In the genomic region with DNA sequence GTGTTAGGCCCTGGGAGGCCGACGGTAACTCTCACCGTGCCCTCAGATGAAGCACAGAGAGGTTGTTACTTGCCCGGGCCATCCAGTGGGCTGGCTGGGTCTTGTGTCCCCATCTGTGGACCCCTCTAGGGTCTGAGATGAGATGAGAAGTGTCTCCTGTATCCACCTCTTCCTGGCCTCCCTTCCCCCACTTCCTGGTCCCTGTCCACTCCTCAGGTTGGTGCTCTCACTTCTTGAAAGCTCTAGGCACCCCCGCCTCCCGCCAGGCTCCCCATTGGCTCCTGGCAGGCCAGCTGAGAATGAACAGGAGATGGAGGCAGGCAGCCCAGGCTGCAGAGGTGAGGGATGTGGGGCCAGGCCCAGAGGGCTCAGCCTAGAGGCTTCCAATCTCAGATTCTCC, we compare ENCODE assay signal across 10 cellular contexts. TPM values are rescaled to one million over a fixed set of nuclear protein-coding genes. Genes with fewer than 3 reads are reported as not detected.
DNase-seq lines count a peak whose midpoint lies in the region; ATAC-seq and TF ChIP-seq lines count a peak whose summit lies in the region.
"Had no signal": no experiment of that assay in that cellular context is flagged by ENCODE, and none has a peak within 500 bp of the region (broad histone marks: within the 10 kb centered on the region; RNA-seq: fewer than 3 reads in every experiment).

No MANE protein-coding gene starts in this region.

- ATAC-seq in GM19035 (IDR thresholded peaks at IDR 0.05; ENCODE audit: unreplicated experiment): no peak
- ATAC-seq: right cardiac atrium had no signal

- TF ChIP-seq POLR2A in tibial nerve (IDR thresholded peaks at IDR 0.05): no peak

- no peaks in the 10 kb centered on the region for H3K27me3 ChIP-seq in tibial nerve

- no peak for TF ChIP-seq EP300 in tibial nerve (IDR thresholded peaks at IDR 0.05)

- WGBS in tibial nerve, 2 donors: 87 to 88% methylated on average over 6 of the region's 6 CpGs

- H3K4me3 ChIP-seq in tibial nerve: peak overlapping the region in 3 of 4 donors; percentile 69 to 85 (median 69)

- peak overlapping the region; percentile 4 for H3K27ac Mint-ChIP-seq in activated naive CD4-positive, alpha-beta T cell treated with anti-CD3 and anti-CD28 coated beads for 36 hours
- peak overlapping the region; percentile 98 for H3K27ac Mint-ChIP-seq in activated naive CD8-positive, alpha-beta T cell

- no peaks in the 10 kb centered on the region for H3K27me3 Mint-ChIP-seq in activated naive CD4-positive, alpha-beta T cell treated with anti-CD3 and anti-CD28 coated beads for 36 hours (ENCODE audit: low read depth)
- no peaks in the 10 kb centered on the region for H3K27me3 Mint-ChIP-seq in activated naive CD8-positive, alpha-beta T cell

- no peaks in the 10 kb centered on the region for H3K9me3 ChIP-seq in tibial nerve

- DNase-seq in activated naive CD4-positive, alpha-beta T cell treated with anti-CD3 and anti-CD28 coated beads for 36 hours: no peak
- no peak for DNase-seq in activated naive CD4-positive, alpha-beta T cell (lab: John Stamatoyannopoulos, UW)
- DNase-seq in kidney tubule cell (ENCODE audit: low spot score) (peak; percentile 47), tibial nerve (ENCODE audit: low spot score in 2 of 2) (no peak), mucosa of gallbladder (ENCODE audit: low spot score) (no peak), CD1c-positive myeloid dendritic cell (ENCODE audit: extremely low spot score) (no peak)
- DNase-seq: NCI-H2107 had no signal

- H3K4me1 ChIP-seq in tibial nerve: peaks cover 0 to 29% (median 8%) of the 10 kb centered on the region in 4 donors

- H3K4me3 Mint-ChIP-seq in activated naive CD4-positive, alpha-beta T cell treated with anti-CD3 and anti-CD28 coated beads for 36 hours: peak overlapping the region; percentile 39
- peak overlapping the region; percentile 98 for H3K4me3 Mint-ChIP-seq in activated naive CD8-positive, alpha-beta T cell

- CTCF ChIA-PET in activated naive CD4-positive, alpha-beta T cell treated with anti-CD3 and anti-CD28 coated beads for 36 hours (lab: Charles Lee): interaction anchor here (0.6 to 0.7 kb wide), 2 partner anchors 23 to 27 kb away, joined by 3 to 4 read pairs; no protein-coding TSS in a partner anchor

- H3K27ac ChIP-seq in tibial nerve: peak overlapping the region; percentile 82 to 97 (median 96)

- intact Hi-C loops in activated naive CD4-positive, alpha-beta T cell treated with anti-CD3 and anti-CD28 coated beads for 36 hours (cut with micrococcal nuclease): loop anchor here (2.0 to 10.0 kb wide), 3 partner anchors 184 to 402 kb away; a partner anchor contains a TSS

- peaks cover 13% of the 10 kb centered on the region for H3K36me3 Mint-ChIP-seq in activated naive CD4-positive, alpha-beta T cell treated with anti-CD3 and anti-CD28 coated beads for 36 hours (ENCODE audit: low read depth)
- peaks cover 10% of the 10 kb centered on the region for H3K36me3 Mint-ChIP-seq in activated naive CD8-positive, alpha-beta T cell

- H3K9me3 Mint-ChIP-seq in activated naive CD4-positive, alpha-beta T cell treated with anti-CD3 and anti-CD28 coated beads for 36 hours: no peaks in the 10 kb centered on the region
- no peaks in the 10 kb centered on the region for H3K9me3 Mint-ChIP-seq in activated naive CD8-positive, alpha-beta T cell (ENCODE audit: low read depth)

- H3K36me3 ChIP-seq in tibial nerve: peaks cover 0 to 59% (median 13%) of the 10 kb centered on the region in 3 donors

- no peak for TF ChIP-seq CTCF in tibial nerve (IDR thresholded peaks at IDR 0.05)

- H3K4me1 Mint-ChIP-seq in activated naive CD4-positive, alpha-beta T cell treated with anti-CD3 and anti-CD28 coated beads for 36 hours (ENCODE audit: low read depth): peaks cover 11% of the 10 kb centered on the region
- peaks cover 23% of the 10 kb centered on the region for H3K4me1 Mint-ChIP-seq in activated naive CD8-positive, alpha-beta T cell (ENCODE audit: low read depth)

RNA-seq across cellular contexts. Expression of a gene that starts 1.5 kb away (rescaled TPM):
- total RNA-seq in activated naive CD4-positive, alpha-beta T cell treated with anti-CD3 and anti-CD28 coated beads for 36 hours: 10 to 100 TPM; 26.4 to 29.2 TPM
- total RNA-seq in tibial nerve (10 to 100 TPM; 30.4 to 41.2 (median 34.4) TPM), mucosa of gallbladder (123 TPM)

RNA-seq across cellular contexts. Expression of a gene that starts 8.2 kb away (rescaled TPM):
- 10 to 100 TPM; 93.0 to 94.7 TPM for total RNA-seq in activated naive CD4-positive, alpha-beta T cell treated with anti-CD3 and anti-CD28 coated beads for 36 hours
- 100 to 1,000 TPM in 1 of 4 donors, 10 to 100 TPM in 3; 69.5 to 110 (median 86.8) TPM for total RNA-seq in tibial nerve
- total RNA-seq in mucosa of gallbladder: 98.5 TPM

RNA-seq across cellular contexts. Expression of a gene that starts 15.8 kb away (rescaled TPM):
- not detected for total RNA-seq in activated naive CD4-positive, alpha-beta T cell treated with anti-CD3 and anti-CD28 coated beads for 36 hours
- not detected for total RNA-seq in tibial nerve
- not detected for total RNA-seq in mucosa of gallbladder
- total RNA-seq: right cardiac atrium had no signal

RNA-seq across cellular contexts. Expression of a gene that starts 49.9 kb away (rescaled TPM):
- not detected for total RNA-seq in activated naive CD4-positive, alpha-beta T cell treated with anti-CD3 and anti-CD28 coated beads for 36 hours
- total RNA-seq in tibial nerve (under 1 TPM in 3 of 4 donors, not detected in 1; 0.21 to 0.78 (median 0.66) TPM), mucosa of gallbladder (1.6 TPM)
